In the genomic region with DNA sequence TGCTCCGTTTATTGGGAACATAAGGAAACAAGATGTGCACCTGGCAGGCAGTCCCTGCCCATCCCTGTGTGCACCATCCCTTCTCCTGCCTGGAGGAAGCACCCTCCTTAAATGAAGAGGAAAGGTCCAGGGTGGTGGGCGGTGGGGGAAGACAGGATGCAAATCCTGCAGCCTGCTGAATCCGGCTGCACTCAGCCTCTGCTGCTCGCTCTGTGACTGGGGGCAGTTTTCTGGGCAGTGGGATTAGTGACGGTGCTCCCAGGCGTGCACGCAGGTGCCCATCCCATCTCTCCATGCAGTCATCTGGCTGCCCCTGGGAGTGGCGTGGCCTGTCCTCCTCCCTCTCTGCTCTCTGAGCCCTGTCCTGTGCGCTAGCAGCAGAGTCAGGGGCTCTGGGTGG, we compare ENCODE assay signal across 28 cellular contexts.
"Had no signal": no experiment of that assay in that cellular context is flagged by ENCODE, and none has a peak within 500 bp of the region (broad histone marks: within the 10 kb centered on the region; RNA-seq: fewer than 3 reads in every experiment).

No MANE protein-coding gene starts in this region.

- H3K36me3 ChIP-seq: ovary, right lobe of liver, sigmoid colon, suprapubic skin, tibial artery, transverse colon, upper lobe of right lung, uterus had no signal

- H3K4me3 Mint-ChIP-seq: naive thymus-derived CD4-positive, alpha-beta T cell; natural killer cell; nephron; stimulated activated memory B cell treated with anti-CD40 and anti-IgM and Interleukin-4, amounts not matched to agents 10 μg/mL and 1 μg/mL and 100 μg/mL, for 72 hours; stimulated activated naive CD8-positive, alpha-beta T cell treated with anti-CD3 and anti-CD28 coated beads, Interleukin-15, amount 100 ng/mL, for 72 hours; type B pancreatic cell had no signal

- H3K4me1 Mint-ChIP-seq: natural killer cell had no signal

- H3K27me3 ChIP-seq: ovary, right lobe of liver, sigmoid colon, testis, transverse colon, uterus had no signal

- FAIRE-seq: small intestine had no signal

- H3K9me3 Mint-ChIP-seq: naive thymus-derived CD4-positive, alpha-beta T cell; natural killer cell; nephron; stimulated activated memory B cell treated with anti-CD40 and anti-IgM and Interleukin-4, amounts not matched to agents 10 μg/mL and 1 μg/mL and 100 μg/mL, for 72 hours; stimulated activated naive CD8-positive, alpha-beta T cell treated with anti-CD3 and anti-CD28 coated beads, Interleukin-15, amount 100 ng/mL, for 72 hours; type B pancreatic cell had no signal

- H3K27ac ChIP-seq: ovary, psoas muscle, right lobe of liver, sigmoid colon, suprapubic skin, testis, tibial artery, transverse colon, upper lobe of right lung, uterus had no signal

- H3K27me3 Mint-ChIP-seq: naive thymus-derived CD4-positive, alpha-beta T cell; stimulated activated memory B cell treated with anti-CD40 and anti-IgM and Interleukin-4, amounts not matched to agents 10 μg/mL and 1 μg/mL and 100 μg/mL, for 72 hours; stimulated activated naive CD8-positive, alpha-beta T cell treated with anti-CD3 and anti-CD28 coated beads, Interleukin-15, amount 100 ng/mL, for 72 hours had no signal

- H3K27ac Mint-ChIP-seq: natural killer cell; nephron; progenitor cell of endocrine pancreas; stimulated activated memory B cell treated with anti-CD40 and anti-IgM and Interleukin-4, amounts not matched to agents 10 μg/mL and 1 μg/mL and 100 μg/mL, for 72 hours; stimulated activated naive CD8-positive, alpha-beta T cell treated with anti-CD3 and anti-CD28 coated beads, Interleukin-15, amount 100 ng/mL, for 72 hours; type B pancreatic cell had no signal

- ATAC-seq: naive thymus-derived CD4-positive, alpha-beta T cell; natural killer cell; psoas muscle; right cardiac atrium; right lobe of liver; stimulated activated memory B cell treated with anti-CD40 and anti-IgM and Interleukin-4, amounts not matched to agents 10 μg/mL and 1 μg/mL and 100 μg/mL, for 72 hours; stimulated activated naive CD8-positive, alpha-beta T cell treated with anti-CD3 and anti-CD28 coated beads, Interleukin-15, amount 100 ng/mL, for 72 hours; stimulated activated naive CD8-positive, alpha-beta T cell treated with anti-CD3 and anti-CD28 coated beads, Interleukin-15, Interleukin-2, amounts not matched to agents 100 U/mL and 50 U/mL, for 24 hours; upper lobe of right lung had no signal

- H3K36me3 Mint-ChIP-seq: naive thymus-derived CD4-positive, alpha-beta T cell; natural killer cell; stimulated activated memory B cell treated with anti-CD40 and anti-IgM and Interleukin-4, amounts not matched to agents 10 μg/mL and 1 μg/mL and 100 μg/mL, for 72 hours; type B pancreatic cell had no signal

- DNase-seq: naive thymus-derived CD4-positive, alpha-beta T cell; natural killer cell; occipital lobe; ovary; psoas muscle; right cardiac atrium; right lobe of liver; sigmoid colon; small intestine; stimulated activated CD4-positive, alpha-beta T cell treated with anti-CD3 and anti-CD28 coated beads, Interleukin-12 subunit alpha, Interleukin-12 subunit beta, amount 100 ng/mL, for 4 hours; stimulated activated CD4-positive, alpha-beta T cell treated with anti-CD3 and anti-CD28 coated beads, Interleukin-1b, Interleukin-23, amount 100 ng/mL, for 48 hours; stimulated activated CD4-positive, alpha-beta T cell treated with anti-CD3 and anti-CD28 coated beads, Interleukin-4, amount 100 ng/mL, for 1 hour; stimulated activated CD4-positive, alpha-beta T cell treated with anti-CD3 and anti-CD28 coated beads, Interleukin-4, amount 100 ng/mL, for 4 hours; stimulated activated CD8-positive, alpha-beta memory T cell treated with anti-CD3 and anti-CD28 coated beads, Interleukin-4, amount 100 ng/mL, for 48 hours; stimulated activated naive CD4-positive, alpha-beta T cell; stimulated activated naive CD8-positive, alpha-beta T cell treated with anti-CD3 and anti-CD28 coated beads, Interleukin-15, amount 100 ng/mL, for 72 hours; stimulated activated naive CD8-positive, alpha-beta T cell treated with anti-CD3 and anti-CD28 coated beads, Interleukin-15, Interleukin-2, amounts not matched to agents 100 U/mL and 50 U/mL, for 24 hours; substantia nigra; testis; tibial artery; transverse colon; upper lobe of right lung; uterus had no signal

- H3K9me3 ChIP-seq: ovary, psoas muscle, right lobe of liver, sigmoid colon, suprapubic skin, testis, tibial artery, transverse colon, upper lobe of right lung, uterus had no signal

- H3K4me1 ChIP-seq: psoas muscle, right lobe of liver, suprapubic skin, tibial artery, transverse colon, upper lobe of right lung, uterus had no signal

- H3K4me3 ChIP-seq: ovary, psoas muscle, right lobe of liver, sigmoid colon, suprapubic skin, testis, tibial artery, transverse colon, upper lobe of right lung, uterus had no signal
